ENCODE assay signal across 8 cellular contexts in genomic region chr7:2632717-2633537, GRCh38. TPM values are rescaled to one million over a fixed set of nuclear protein-coding genes. Genes with fewer than 3 reads are reported as not detected.
DNase-seq lines count a peak whose midpoint lies in the region; ATAC-seq and TF ChIP-seq lines count a peak whose summit lies in the region.

No MANE protein-coding gene starts in this region.

- peak overlapping the region; percentile 70 for H3K4me2 ChIP-seq in Karpas-422 (ENCODE audit: low read depth, low read length, poor library complexity, severe bottlenecking)

- no peak for TF ChIP-seq POLR2A in spleen (IDR thresholded peaks at IDR 0.05)

- ATAC-seq in HG02981 (IDR thresholded peaks at IDR 0.05; ENCODE audit: unreplicated experiment) (no peak), HG02763 (IDR thresholded peaks at IDR 0.05; ENCODE audit: unreplicated experiment) (no peak)

- peak overlapping the region; percentile 63 for H3K9ac ChIP-seq in Karpas-422 (ENCODE audit: low read length)

- no peaks in the 10 kb centered on the region for H3K36me3 Mint-ChIP-seq in T-helper 1 cell treated with Interleukin-12 subunit alpha and Interleukin-12 subunit beta and Interleukin-4 antibody, amounts not matched to agents 30 μg/mL and 1 μg/mL, for 36 hours (ENCODE audit: low read depth)

- H3K36me3 ChIP-seq in GM06990 (ENCODE audit: control insufficient read depth, insufficient read depth, low read length) (no peaks in the 10 kb centered on the region), Karpas-422 (ENCODE audit: insufficient read depth, low read length) (no peaks in the 10 kb centered on the region), brain microvascular endothelial cell (replicated peaks) (no peaks in the 10 kb centered on the region), spleen (peaks cover 0 to 9% (median 0%) of the 10 kb centered on the region in 6 donors)

- H3K4me1 ChIP-seq in Karpas-422 (ENCODE audit: low read length) = peaks cover 23% of the 10 kb centered on the region
- H3K4me1 ChIP-seq in spleen = peaks cover 46 to 81% (median 70%) of the 10 kb centered on the region in 6 donors

- H4K20me1 ChIP-seq in Karpas-422 (ENCODE audit: insufficient read depth, low read depth, low read length) = peaks cover 11% of the 10 kb centered on the region; the same call in 1 of the 2 replicates

- H3K9me3 ChIP-seq in Karpas-422 (ENCODE audit: low read length) (no peaks in the 10 kb centered on the region), spleen (no peaks in the 10 kb centered on the region)

- H3K79me2 ChIP-seq in Karpas-422 (ENCODE audit: low read length) = no peaks in the 10 kb centered on the region

- DNase-seq in GM06990 (ENCODE audit: extremely low read depth, insufficient read length) = no peak
- DNase-seq in Karpas-422 = no peak
- peak; percentile 62 for DNase-seq in brain microvascular endothelial cell
- peak; percentile 70 for DNase-seq in iris pigment epithelial cell (ENCODE audit: low read depth)
- peak; percentile 89 for DNase-seq in spleen

- peak overlapping the region; percentile 69 for H3K27ac Mint-ChIP-seq in T-helper 1 cell treated with Interleukin-12 subunit alpha and Interleukin-12 subunit beta and Interleukin-4 antibody, amounts not matched to agents 30 μg/mL and 1 μg/mL, for 36 hours

- in situ Hi-C loops in brain microvascular endothelial cell (cut with HindIII; ENCODE audit: low pct_ligation_motif_present, low sequenced_read_pairs) = no loop called here

- H3K27me3 ChIP-seq in GM06990 (replicated peaks; ENCODE audit: control insufficient read depth, insufficient read depth, low read length) (no peaks in the 10 kb centered on the region), Karpas-422 (ENCODE audit: low read length) (no peaks in the 10 kb centered on the region), brain microvascular endothelial cell (replicated peaks) (no peaks in the 10 kb centered on the region), spleen (replicated peaks in 1 of 7) (no peaks in the 10 kb centered on the region)

- WGBS in spleen, 5 donors = 1 to 4% (median 2%) methylated on average over 25 to 36 of the region's 36 CpGs

- intact Hi-C loops in spleen (cut with DNase I; ENCODE audit: low total_unique reads) = no loop called here

- H3K27ac ChIP-seq in Karpas-422 (ENCODE audit: low read length) (no peak overlapping the region), brain microvascular endothelial cell (peak overlapping the region; percentile 72), spleen (peak overlapping the region; percentile 82 to 94 (median 89))

- H3K4me3 Mint-ChIP-seq in T-helper 1 cell treated with Interleukin-12 subunit alpha and Interleukin-12 subunit beta and Interleukin-4 antibody, amounts not matched to agents 30 μg/mL and 1 μg/mL, for 36 hours = peak overlapping the region; percentile 87

- no peaks in the 10 kb centered on the region for H3K9me3 Mint-ChIP-seq in T-helper 1 cell treated with Interleukin-12 subunit alpha and Interleukin-12 subunit beta and Interleukin-4 antibody, amounts not matched to agents 30 μg/mL and 1 μg/mL, for 36 hours

- no peaks in the 10 kb centered on the region for H3K9me2 ChIP-seq in Karpas-422 (replicated peaks; ENCODE audit: insufficient read depth, low read length)

- TF ChIP-seq CTCF in GM06990 (IDR thresholded peaks at IDR 0.05; ENCODE audit: insufficient read depth, low read length, poor library complexity, severe bottlenecking) (no peak), brain microvascular endothelial cell (IDR thresholded peaks at IDR 0.05; ENCODE audit: low read depth, low read length, missing control alignments) (no peak), spleen (IDR thresholded peaks at IDR 0.05 in 8 of 11, conservative IDR thresholded peaks at IDR 0.05 in 3 of 11) (peak in 1 of 11 experiments; percentile 3)

- no peak overlapping the region for H2AFZ ChIP-seq in Karpas-422 (ENCODE audit: low read length)

- H3K4me1 Mint-ChIP-seq in T-helper 1 cell treated with Interleukin-12 subunit alpha and Interleukin-12 subunit beta and Interleukin-4 antibody, amounts not matched to agents 30 μg/mL and 1 μg/mL, for 36 hours (ENCODE audit: low read depth) = peaks cover 11% of the 10 kb centered on the region

- H3K4me3 ChIP-seq in GM06990 (replicated peaks; ENCODE audit: low read depth, low read length) (peak overlapping the region; percentile 93), Karpas-422 (ENCODE audit: low read length) (peak overlapping the region; percentile 68; the same call in 1 of the 2 replicates), brain microvascular endothelial cell (ENCODE audit: low read depth, low read length) (peak overlapping the region; percentile 89), spleen (peak overlapping the region; percentile 58 to 94 (median 76))

- no peaks in the 10 kb centered on the region for H3K27me3 Mint-ChIP-seq in T-helper 1 cell treated with Interleukin-12 subunit alpha and Interleukin-12 subunit beta and Interleukin-4 antibody, amounts not matched to agents 30 μg/mL and 1 μg/mL, for 36 hours (ENCODE audit: low read depth)

RNA-seq across cellular contexts. Expression of gene TTYH3, which starts 1.1 kb away (rescaled TPM):
- total RNA-seq in Karpas-422 (2014; rRNA removed; shearing (Covaris generic); ENCODE audit: low replicate concordance) = 0.37 and 0.87 TPM in 2 replicates
- total RNA-seq in spleen = 100 to 1,000 TPM in 2 of 7 donors, 10 to 100 TPM in 5; 62.6 to 158 (median 86.0) TPM
- 10 to 100 TPM; 11.9 to 33.0 (median 13.1) TPM for polyA plus RNA-seq in spleen

RNA-seq across cellular contexts. Expression of gene AMZ1, which starts 55.1 kb away (rescaled TPM):
- not detected in 2 replicates for total RNA-seq in Karpas-422 (2014; rRNA removed; shearing (Covaris generic); ENCODE audit: low replicate concordance)
- total RNA-seq in spleen = 1 to 10 TPM in 6 of 7 donors, under 1 TPM in 1; 0.97 to 3.4 (median 1.9) TPM
- polyA plus RNA-seq in spleen = 1 to 10 TPM in 1 of 3 donors, under 1 TPM in 2; 0.20 to 1.6 (median 0.57) TPM

Comparison
In these comparisons a context has a peak if more than half of its experiments do, and no peak if none do; other contexts are left out.
1. DNase-seq: peak in brain microvascular endothelial cell (single experiment), iris pigment epithelial cell (single experiment) and spleen (single experiment); none in GM06990 (single experiment) and Karpas-422 (single experiment).
2. RNA of gene TTYH3, which starts 1.1 kb away (total RNA-seq): 62.6 to 158 TPM in spleen; 0.37 to 0.87 TPM in Karpas-422; every median in the first group is over 10 times any median in the second.
3. Peak in every context shown above with its lines, with median percentiles within 50 percentile points of each other: H3K4me3 ChIP-seq.